ENCODE assay signal across 8 cellular contexts in the genomic region with DNA sequence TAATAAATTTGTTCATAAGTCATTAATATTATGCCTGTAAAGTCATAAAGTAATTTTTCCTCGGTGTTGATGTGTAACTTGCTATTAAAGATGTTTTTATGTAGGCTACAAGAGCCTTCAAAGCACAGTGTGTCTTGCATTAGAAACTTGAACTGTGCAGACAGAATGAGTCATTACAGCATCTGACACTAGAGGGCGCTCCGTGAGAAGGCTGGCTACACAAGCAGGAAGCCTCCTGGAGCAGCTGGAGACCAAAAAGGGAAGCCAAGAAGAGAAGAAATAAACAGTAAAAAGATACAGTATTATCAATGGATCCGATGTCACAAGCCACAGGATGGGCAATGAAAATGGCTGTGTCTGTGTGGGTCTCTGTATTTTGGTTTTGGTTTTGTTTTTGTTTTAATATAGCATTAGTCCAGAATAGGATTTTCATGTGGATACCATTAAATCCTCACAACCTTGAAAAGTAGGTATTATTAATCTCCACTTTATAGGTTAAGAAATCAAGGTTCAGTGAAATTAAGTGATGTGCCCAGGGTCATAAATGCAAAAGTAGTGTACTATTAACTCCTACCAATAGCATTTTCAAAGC. TPM values are rescaled to one million over a fixed set of nuclear protein-coding genes. Genes with fewer than 3 reads are reported as not detected.
A peak's percentile ranks its signal among the peaks of the same experiment; 100 is the strongest.
DNase-seq lines count a peak whose midpoint lies in the region; ATAC-seq and TF ChIP-seq lines count a peak whose summit lies in the region.

No MANE protein-coding gene starts in this region.

- H3K27me3 ChIP-seq in left lung: no peaks in the 10 kb centered on the region

- no peaks in the 10 kb centered on the region for H3K9me3 Mint-ChIP-seq in chondrocyte (ENCODE audit: low read depth)

- H3K4me1 ChIP-seq in left lung: peaks cover 0 to 4% of the 10 kb centered on the region in 2 donors

- no peaks in the 10 kb centered on the region for H3K27me3 Mint-ChIP-seq in chondrocyte (ENCODE audit: low read depth)

- no peaks in the 10 kb centered on the region for H3K36me3 ChIP-seq in left lung

- H3K4me3 Mint-ChIP-seq in chondrocyte (ENCODE audit: unreplicated experiment): no peak overlapping the region

- H3K9me3 ChIP-seq in left lung: no peaks in the 10 kb centered on the region

- no peaks in the 10 kb centered on the region for H3K36me3 Mint-ChIP-seq in chondrocyte (ENCODE audit: low read depth)

- DNase-seq in AG10803 (ENCODE audit: low read depth) (peak; percentile 81), NCI-H526 (lab: John Stamatoyannopoulos, UW) (peak; percentile 40 to 86), chondrocyte (ENCODE audit: low spot score) (no peak), left lung (peak in 1 of 2 donors; percentile 87)
- DNase-seq in activated CD4-positive, alpha-beta T cell treated with anti-CD3 and anti-CD28 coated beads for 24 hours (ENCODE audit: low read depth in 2 of 2): peak; percentile 87 to 89
- peak; percentile 53 to 75 (median 68) for DNase-seq in stimulated activated CD4-positive, alpha-beta T cell treated with anti-CD3 and anti-CD28 coated beads, TNF-alpha, amount 100 ng/mL, for 1 hour (ENCODE audit: low read depth in 3 of 3, low spot score in 1 of 3)

- intact Hi-C loops in left lung (cut with DNase I): loop anchor here (5.0 to 10.0 kb wide), 2 partner anchors 180 to 183 kb away; no protein-coding TSS in a partner anchor

- no peak overlapping the region for H3K27ac Mint-ChIP-seq in chondrocyte (ENCODE audit: unreplicated experiment)

- H3K4me3 ChIP-seq in AG10803 (ENCODE audit: low read length): no peak overlapping the region
- H3K4me3 ChIP-seq in left lung: no peak overlapping the region

- H3K27ac ChIP-seq in left lung: no peak overlapping the region

- no peaks in the 10 kb centered on the region for H3K4me1 Mint-ChIP-seq in chondrocyte (ENCODE audit: low read depth)

- peak; percentile 83 for ATAC-seq in GM18873 (IDR thresholded peaks at IDR 0.05; ENCODE audit: low FRiP score, unreplicated experiment)
- peak; percentile 83 for ATAC-seq in HG03175 (IDR thresholded peaks at IDR 0.05; ENCODE audit: unreplicated experiment)
- ATAC-seq in left lung: peak; percentile 98

- peak; percentile 98 for TF ChIP-seq CTCF in AG10803 (conservative IDR thresholded peaks at IDR 0.05; ENCODE audit: low read length)
- TF ChIP-seq CTCF in chondrocyte (IDR thresholded peaks at IDR 0.05): peak; percentile 94
- TF ChIP-seq CTCF in left lung (IDR thresholded peaks at IDR 0.05): peak; percentile 75 to 86

RNA-seq across cellular contexts. Expression of a gene that starts 16.1 kb away (rescaled TPM):
- total RNA-seq in chondrocyte (11.3 to 14.9 TPM (median 13.4 TPM) in 3 replicates), left lung (10 to 100 TPM; 14.3 to 23.6 TPM)
